Comparison of ENCODE assay signal across 14 cellular contexts in the genomic region with DNA sequence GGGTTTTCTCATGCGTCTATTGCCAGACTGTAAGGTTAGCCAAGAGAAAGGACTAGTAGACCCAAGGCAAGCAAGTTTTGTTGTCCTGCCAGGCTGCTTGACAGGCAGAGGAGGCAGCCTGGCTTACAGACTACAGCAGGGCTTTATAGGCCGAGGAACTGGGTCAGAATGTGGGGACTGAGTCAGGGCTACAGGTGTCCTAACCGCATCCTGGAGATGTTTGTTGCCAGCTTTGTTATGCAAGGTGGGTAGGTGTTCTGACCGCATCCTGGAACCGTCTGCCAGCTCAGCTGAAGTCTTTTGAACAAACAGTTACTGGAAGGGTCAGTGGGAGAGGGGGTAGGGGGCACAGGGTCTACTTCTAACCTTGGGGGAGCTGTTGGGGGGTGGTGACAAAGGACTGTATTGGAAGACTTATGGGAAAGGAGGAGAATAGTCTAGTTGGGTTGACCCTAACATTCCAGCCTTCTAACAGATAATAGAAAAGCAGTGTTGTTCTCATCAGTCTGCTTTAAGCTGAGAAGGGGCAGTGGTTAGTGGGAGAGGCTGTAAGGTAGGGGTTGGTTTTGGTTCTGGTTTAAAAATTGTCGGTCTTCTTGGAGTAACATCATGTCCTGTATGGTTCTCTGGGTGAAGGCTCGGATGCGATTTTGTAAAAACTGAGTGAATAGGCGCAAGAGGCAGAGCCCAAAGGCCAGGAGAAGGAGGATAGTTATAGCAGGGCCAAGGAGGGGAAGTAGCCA.
DNase-seq lines count a peak whose midpoint lies in the region; ATAC-seq and TF ChIP-seq lines count a peak whose summit lies in the region.
"Had no signal": no experiment of that assay in that cellular context is flagged by ENCODE, and none has a peak within 500 bp of the region (broad histone marks: within the 10 kb centered on the region; RNA-seq: fewer than 3 reads in every experiment).

No MANE protein-coding gene starts in this region.

- no peak overlapping the region for H3K4me2 ChIP-seq in osteoblast (ENCODE audit: insufficient read depth, low read length)

- no peak for TF ChIP-seq CTCF in osteoblast (IDR thresholded peaks at IDR 0.05; ENCODE audit: extremely low read depth, low read depth, low read length)

- peak overlapping the region; percentile 10 for H3K4me3 Mint-ChIP-seq in T-helper 1 cell treated with Interleukin-12 subunit alpha and Interleukin-12 subunit beta and Interleukin-4 antibody, amounts not matched to agents 30 μg/mL and 1 μg/mL, for 36 hours
- H3K4me3 Mint-ChIP-seq in central memory CD8-positive, alpha-beta T cell = no peak overlapping the region
- H3K4me3 Mint-ChIP-seq in stimulated activated effector memory CD8-positive, alpha-beta T cell treated with anti-CD3 and anti-CD28 coated beads, Interleukin-12 subunit alpha, Interleukin-12 subunit beta, amount 100 ng/mL, for 72 hours = peak overlapping the region; percentile 56

- no peaks in the 10 kb centered on the region for H3K36me3 Mint-ChIP-seq in T-helper 1 cell treated with Interleukin-12 subunit alpha and Interleukin-12 subunit beta and Interleukin-4 antibody, amounts not matched to agents 30 μg/mL and 1 μg/mL, for 36 hours (ENCODE audit: low read depth)
- H3K36me3 Mint-ChIP-seq in central memory CD8-positive, alpha-beta T cell (ENCODE audit: insufficient read depth) = no peaks in the 10 kb centered on the region
- peaks cover 31% of the 10 kb centered on the region for H3K36me3 Mint-ChIP-seq in stimulated activated effector memory CD8-positive, alpha-beta T cell treated with anti-CD3 and anti-CD28 coated beads, Interleukin-12 subunit alpha, Interleukin-12 subunit beta, amount 100 ng/mL, for 72 hours

- ATAC-seq in central memory CD8-positive, alpha-beta T cell (replicated peaks; ENCODE audit: extremely low read depth, poor library complexity, severe bottlenecking) = peak; percentile 38
- ATAC-seq in stimulated activated effector memory CD8-positive, alpha-beta T cell treated with anti-CD3 and anti-CD28 coated beads, Interleukin-12 subunit alpha, Interleukin-12 subunit beta, amount 100 ng/mL, for 72 hours = peak; percentile 95
- ATAC-seq in GM18517 (IDR thresholded peaks at IDR 0.05; ENCODE audit: unreplicated experiment) = no peak

- H3K9me3 Mint-ChIP-seq in T-helper 1 cell treated with Interleukin-12 subunit alpha and Interleukin-12 subunit beta and Interleukin-4 antibody, amounts not matched to agents 30 μg/mL and 1 μg/mL, for 36 hours = peaks cover 42% of the 10 kb centered on the region
- peaks cover 51% of the 10 kb centered on the region for H3K9me3 Mint-ChIP-seq in central memory CD8-positive, alpha-beta T cell
- H3K9me3 Mint-ChIP-seq in stimulated activated effector memory CD8-positive, alpha-beta T cell treated with anti-CD3 and anti-CD28 coated beads, Interleukin-12 subunit alpha, Interleukin-12 subunit beta, amount 100 ng/mL, for 72 hours = peaks cover 19% of the 10 kb centered on the region

- H3K4me1 ChIP-seq in osteoblast (ENCODE audit: insufficient read depth, low read length) = no peaks in the 10 kb centered on the region
- H3K4me1 ChIP-seq: stomach had no signal

- H3K27me3 ChIP-seq in osteoblast (ENCODE audit: insufficient read depth, low read length) = no peaks in the 10 kb centered on the region
- H3K27me3 ChIP-seq: stomach had no signal

- H3K27ac Mint-ChIP-seq in T-helper 1 cell treated with Interleukin-12 subunit alpha and Interleukin-12 subunit beta and Interleukin-4 antibody, amounts not matched to agents 30 μg/mL and 1 μg/mL, for 36 hours = no peak overlapping the region
- no peak overlapping the region for H3K27ac Mint-ChIP-seq in central memory CD8-positive, alpha-beta T cell (ENCODE audit: low read depth)
- peak overlapping the region; percentile 99 for H3K27ac Mint-ChIP-seq in stimulated activated effector memory CD8-positive, alpha-beta T cell treated with anti-CD3 and anti-CD28 coated beads, Interleukin-12 subunit alpha, Interleukin-12 subunit beta, amount 100 ng/mL, for 72 hours

- H4K20me1 ChIP-seq in osteoblast (ENCODE audit: insufficient read depth, low read length) = no peaks in the 10 kb centered on the region

- no peak overlapping the region for H3K4me3 ChIP-seq in osteoblast (ENCODE audit: insufficient read depth, low read length)
- H3K4me3 ChIP-seq: stomach had no signal

- H3K27me3 Mint-ChIP-seq in T-helper 1 cell treated with Interleukin-12 subunit alpha and Interleukin-12 subunit beta and Interleukin-4 antibody, amounts not matched to agents 30 μg/mL and 1 μg/mL, for 36 hours (ENCODE audit: low read depth) = no peaks in the 10 kb centered on the region
- H3K27me3 Mint-ChIP-seq in central memory CD8-positive, alpha-beta T cell = no peaks in the 10 kb centered on the region

- H3K79me2 ChIP-seq in osteoblast (ENCODE audit: insufficient read depth, low read length) = no peaks in the 10 kb centered on the region

- peak; percentile 20 for DNase-seq in stimulated activated CD8-positive, alpha-beta memory T cell treated with anti-CD3 and anti-CD28 coated beads, Interleukin-12 subunit alpha, Interleukin-12 subunit beta, amount 100 ng/mL, for 4 hours (ENCODE audit: low read depth)
- DNase-seq in stimulated activated CD8-positive, alpha-beta memory T cell treated with anti-CD3 and anti-CD28 coated beads, Interleukin-4, amount 100 ng/mL, for 48 hours = no peak
- DNase-seq in central memory CD8-positive, alpha-beta T cell (ENCODE audit: low spot score in 2 of 2) = no peak
- peak in 1 of 2 donors; percentile 20 for DNase-seq in stimulated activated effector memory CD8-positive, alpha-beta T cell treated with anti-CD3 and anti-CD28 coated beads, Interleukin-12 subunit alpha, Interleukin-12 subunit beta, amount 100 ng/mL, for 72 hours (ENCODE audit: low spot score in 2 of 2)
- DNase-seq in NCI-H748 (lab: John Stamatoyannopoulos, UW; ENCODE audit: unreplicated experiment) = no peak
- DNase-seq in osteoblast (ENCODE audit: insufficient read length, low spot score, missing footprints) = no peak
- DNase-seq: foreskin melanocyte, kidney, NCI-H1436, NCI-H510A, stomach had no signal

- no peaks in the 10 kb centered on the region for H3K4me1 Mint-ChIP-seq in T-helper 1 cell treated with Interleukin-12 subunit alpha and Interleukin-12 subunit beta and Interleukin-4 antibody, amounts not matched to agents 30 μg/mL and 1 μg/mL, for 36 hours (ENCODE audit: low read depth)
- no peaks in the 10 kb centered on the region for H3K4me1 Mint-ChIP-seq in central memory CD8-positive, alpha-beta T cell
- peaks cover 51% of the 10 kb centered on the region for H3K4me1 Mint-ChIP-seq in stimulated activated effector memory CD8-positive, alpha-beta T cell treated with anti-CD3 and anti-CD28 coated beads, Interleukin-12 subunit alpha, Interleukin-12 subunit beta, amount 100 ng/mL, for 72 hours

- H2AFZ ChIP-seq in osteoblast (ENCODE audit: low read length) = no peak overlapping the region

- H3K27ac ChIP-seq in osteoblast (ENCODE audit: low read depth, low read length) = no peak overlapping the region
- H3K27ac ChIP-seq: RWPE1, stomach had no signal

- H3K36me3 ChIP-seq in osteoblast (ENCODE audit: insufficient read depth, low read length) = no peaks in the 10 kb centered on the region
- H3K36me3 ChIP-seq: stomach had no signal

- no peaks in the 10 kb centered on the region for H3K9me3 ChIP-seq in osteoblast (ENCODE audit: low read depth, low read length)
